Comparison of ENCODE assay signal across 1 cellular context in the genomic region with DNA sequence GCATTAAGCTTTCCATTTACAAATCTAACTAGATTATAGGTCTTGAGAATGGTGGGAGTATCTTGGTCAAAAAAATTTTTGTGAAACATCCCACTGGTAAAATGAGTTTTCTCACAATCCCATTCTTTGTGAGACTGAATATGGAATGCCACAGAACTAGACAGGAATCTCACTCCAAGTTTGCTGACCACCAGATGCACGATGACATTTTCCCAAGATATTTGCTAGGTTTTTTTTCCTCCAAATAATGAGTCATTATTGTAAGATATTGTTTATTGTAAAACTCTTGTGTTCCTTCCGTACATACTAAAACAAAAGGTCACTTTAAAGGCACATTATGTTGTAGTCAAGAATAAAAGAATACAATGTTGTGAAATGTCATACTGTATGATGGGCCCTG.
TF ChIP-seq lines count a peak whose summit lies in the region.

No MANE protein-coding gene starts in this region.

TF ChIP-seq in IMR-90, 13 proteins besides CTCF, POLR2A, EP300 and RAD21:
- TF ChIP-seq SMC3 (IDR thresholded peaks at IDR 0.05; ENCODE audit: low read depth, low read length): no peak
- no peak for TF ChIP-seq MAFK (IDR thresholded peaks at IDR 0.05; ENCODE audit: low read depth, low read length)
- no peak for TF ChIP-seq RFX5 (IDR thresholded peaks at IDR 0.05; ENCODE audit: low read depth, low read length)
- no peak for TF ChIP-seq MAZ (IDR thresholded peaks at IDR 0.05; ENCODE audit: borderline replicate concordance, low read depth, low read length)
- TF ChIP-seq CEBPB (IDR thresholded peaks at IDR 0.05; ENCODE audit: low read depth, low read length): no peak
- TF ChIP-seq FOS (IDR thresholded peaks at IDR 0.05; ENCODE audit: low read depth, low read length): no peak
- TF ChIP-seq, protein P1, sequence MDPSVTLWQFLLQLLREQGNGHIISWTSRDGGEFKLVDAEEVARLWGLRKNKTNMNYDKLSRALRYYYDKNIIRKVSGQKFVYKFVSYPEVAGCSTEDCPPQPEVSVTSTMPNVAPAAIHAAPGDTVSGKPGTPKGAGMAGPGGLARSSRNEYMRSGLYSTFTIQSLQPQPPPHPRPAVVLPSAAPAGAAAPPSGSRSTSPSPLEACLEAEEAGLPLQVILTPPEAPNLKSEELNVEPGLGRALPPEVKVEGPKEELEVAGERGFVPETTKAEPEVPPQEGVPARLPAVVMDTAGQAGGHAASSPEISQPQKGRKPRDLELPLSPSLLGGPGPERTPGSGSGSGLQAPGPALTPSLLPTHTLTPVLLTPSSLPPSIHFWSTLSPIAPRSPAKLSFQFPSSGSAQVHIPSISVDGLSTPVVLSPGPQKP (IDR thresholded peaks at IDR 0.05; ENCODE audit: borderline replicate concordance, low read depth, low read length): no peak
- TF ChIP-seq BHLHE40 (IDR thresholded peaks at IDR 0.05; ENCODE audit: low read depth, low read length): no peak
- TF ChIP-seq MXI1 (IDR thresholded peaks at IDR 0.05; ENCODE audit: borderline replicate concordance, low read depth, low read length): no peak
- no peak for TF ChIP-seq RCOR1 (IDR thresholded peaks at IDR 0.05; ENCODE audit: insufficient replicate concordance, low read length)
- TF ChIP-seq USF2 (IDR thresholded peaks at IDR 0.05; ENCODE audit: low read depth, low read length): no peak
- no peak for TF ChIP-seq CHD1 (IDR thresholded peaks at IDR 0.05; ENCODE audit: low read depth, low read length)
- TF ChIP-seq NFE2L2 (IDR thresholded peaks at IDR 0.05; ENCODE audit: low read depth, low read length): no peak
TF ChIP-seq in IMR-90: peak in this region for 0.
